15 cellular contexts compared by ENCODE assay signal in the genomic region with DNA sequence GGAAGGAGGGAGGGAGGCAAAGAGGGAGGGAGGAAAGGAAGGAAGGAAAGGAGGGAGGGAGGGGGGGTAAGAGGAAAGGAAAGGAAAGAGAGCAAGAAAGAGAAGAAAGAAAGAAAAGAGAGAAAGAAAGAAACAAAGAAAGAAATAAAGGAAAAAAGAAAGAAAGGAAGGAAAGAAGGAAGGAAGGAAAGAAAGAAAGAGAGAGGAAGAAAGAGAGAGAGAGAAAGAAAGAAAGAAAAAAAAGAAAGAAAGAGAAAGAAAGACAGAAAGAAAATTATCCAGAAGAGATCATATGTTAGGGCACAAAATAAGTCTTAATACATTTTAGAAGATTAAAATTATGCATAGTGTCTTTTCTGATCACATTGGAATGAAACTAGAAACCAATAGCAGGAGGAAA. TPM values are rescaled to one million over a fixed set of nuclear protein-coding genes. Genes with fewer than 3 reads are reported as not detected.
A peak's percentile ranks its signal among the peaks of the same experiment; 100 is the strongest.
DNase-seq lines count a peak whose midpoint lies in the region; ATAC-seq and TF ChIP-seq lines count a peak whose summit lies in the region.
"Had no signal": no experiment of that assay in that cellular context is flagged by ENCODE, and none has a peak within 500 bp of the region (broad histone marks: within the 10 kb centered on the region; RNA-seq: fewer than 3 reads in every experiment).

No MANE protein-coding gene starts in this region.

- H2AFZ ChIP-seq in Loucy (ENCODE audit: low read length), result peak overlapping the region; percentile 89

- H3K27ac Mint-ChIP-seq in CD14-positive monocyte, result peak overlapping the region in 4 of 7 donors; percentile 35 to 75 (median 47)
- peak overlapping the region; percentile 53 for H3K27ac Mint-ChIP-seq in dendritic cell treated with granulocyte-macrophage colony-stimulating factor and Interleukin-4, amounts not matched to agents 40 ng/mL and 50 ng/mL, for 4 days

- H3K4me3 ChIP-seq in Loucy (ENCODE audit: low read length, poor library complexity, severe bottlenecking) (peak overlapping the region; percentile 30), mesodermal cell (ENCODE audit: extremely low read depth, insufficient read depth, low read length, poor library complexity, severe bottlenecking) (no peak overlapping the region), A673 (ENCODE audit: low read depth, low read length, poor library complexity, severe bottlenecking) (no peak overlapping the region)

- H3K36me3 ChIP-seq in Loucy (ENCODE audit: insufficient read depth, low read length), result no peaks in the 10 kb centered on the region
- H3K36me3 ChIP-seq in mesodermal cell (ENCODE audit: control insufficient read depth, insufficient read depth, low read length), result no peaks in the 10 kb centered on the region
- no peaks in the 10 kb centered on the region for H3K36me3 ChIP-seq in A673 (ENCODE audit: insufficient read depth, low read length, poor library complexity, severe bottlenecking)
- H3K36me3 ChIP-seq: BE2C had no signal

- H3K9me2 ChIP-seq in Loucy (replicated peaks; ENCODE audit: low read depth, low read length), result no peaks in the 10 kb centered on the region

- no peaks in the 10 kb centered on the region for H3K36me3 Mint-ChIP-seq in CD14-positive monocyte
- no peaks in the 10 kb centered on the region for H3K36me3 Mint-ChIP-seq in dendritic cell treated with granulocyte-macrophage colony-stimulating factor and Interleukin-4, amounts not matched to agents 40 ng/mL and 50 ng/mL, for 4 days (ENCODE audit: low read depth)

- H4K20me1 ChIP-seq in Loucy (ENCODE audit: insufficient read depth, low read length, poor library complexity, severe bottlenecking), result no peaks in the 10 kb centered on the region

- H3K4me1 ChIP-seq in Loucy (ENCODE audit: insufficient read depth, low read length, poor library complexity, severe bottlenecking) (peaks cover 9% of the 10 kb centered on the region), mesodermal cell (ENCODE audit: control insufficient read depth, insufficient read depth, low read length, poor library complexity, severe bottlenecking) (no peaks in the 10 kb centered on the region), A673 (ENCODE audit: insufficient read depth, low read length, poor library complexity, severe bottlenecking) (no peaks in the 10 kb centered on the region)
- H3K4me1 ChIP-seq: BE2C, Caco-2 had no signal

- H3K79me2 ChIP-seq in Loucy (ENCODE audit: insufficient read depth, low read length), result no peaks in the 10 kb centered on the region

- H3K4me1 Mint-ChIP-seq in CD14-positive monocyte, result peaks cover 13% of the 10 kb centered on the region
- peaks cover 13% of the 10 kb centered on the region for H3K4me1 Mint-ChIP-seq in dendritic cell treated with granulocyte-macrophage colony-stimulating factor and Interleukin-4, amounts not matched to agents 40 ng/mL and 50 ng/mL, for 4 days (ENCODE audit: low read depth)
- H3K4me1 Mint-ChIP-seq: IgD-negative memory B cell had no signal

- H3K27me3 Mint-ChIP-seq in CD14-positive monocyte (ENCODE audit: low read depth in 3 of 3), result peaks cover 16 to 32% (median 32%) of the 10 kb centered on the region in 3 donors
- H3K27me3 Mint-ChIP-seq in dendritic cell treated with granulocyte-macrophage colony-stimulating factor and Interleukin-4, amounts not matched to agents 40 ng/mL and 50 ng/mL, for 4 days, result peaks cover 33% of the 10 kb centered on the region

- H3K9me3 ChIP-seq in Loucy (ENCODE audit: insufficient read depth, low read depth, low read length) (no peaks in the 10 kb centered on the region), mesodermal cell (ENCODE audit: control insufficient read depth, low read length) (no peaks in the 10 kb centered on the region), A673 (ENCODE audit: low read depth, low read length, poor library complexity, severe bottlenecking) (no peaks in the 10 kb centered on the region)
- H3K9me3 ChIP-seq: BE2C had no signal

- peak overlapping the region; percentile 53 for H3K4me2 ChIP-seq in Loucy (ENCODE audit: low read depth, low read length, poor library complexity, severe bottlenecking)

- H3K27ac ChIP-seq in mesodermal cell (ENCODE audit: low read depth, low read length, severe bottlenecking), result peak overlapping the region; percentile 89
- no peak overlapping the region for H3K27ac ChIP-seq in A673 (ENCODE audit: low read depth, low read length, poor library complexity, severe bottlenecking)

- no peak overlapping the region for H3K4me3 Mint-ChIP-seq in CD14-positive monocyte
- no peak overlapping the region for H3K4me3 Mint-ChIP-seq in dendritic cell treated with granulocyte-macrophage colony-stimulating factor and Interleukin-4, amounts not matched to agents 40 ng/mL and 50 ng/mL, for 4 days

- H3F3A ChIP-seq in Loucy (ENCODE audit: low read depth), result no peaks in the 10 kb centered on the region

- DNase-seq in CD14-positive monocyte (ENCODE audit: low spot score) (no peak), A673 (ENCODE audit: low spot score) (no peak), pons (ENCODE audit: low spot score) (no peak), NCI-H2081 treated with DMSO at 0.1 percent for 48 hours (lab: John Stamatoyannopoulos, UW) (no peak)
- DNase-seq: BE2C, Caco-2, GF-D8, HCEC 1CT had no signal

- BruUV-seq in A673 (replicated peaks; lab: Mats Ljungman, UMichigan), result no TSS peak

- H3K9me3 Mint-ChIP-seq in CD14-positive monocyte, result peaks cover 0 to 7% (median 2%) of the 10 kb centered on the region in 7 donors
- no peaks in the 10 kb centered on the region for H3K9me3 Mint-ChIP-seq in dendritic cell treated with granulocyte-macrophage colony-stimulating factor and Interleukin-4, amounts not matched to agents 40 ng/mL and 50 ng/mL, for 4 days
- H3K9me3 Mint-ChIP-seq: CD8-positive, alpha-beta memory T cell had no signal

- H3K9ac ChIP-seq in Loucy (ENCODE audit: low read depth, low read length, poor library complexity, severe bottlenecking), result no peak overlapping the region

- POLR2A ChIA-PET in A673 (lab: Charles Lee; ENCODE audit: low non-redundant PET), result no interaction called here

- CTCF ChIA-PET in A673 (lab: Charles Lee), result no interaction called here

- intact Hi-C loops in CD14-positive monocyte (cut with micrococcal nuclease), result no loop called here
- intact Hi-C loops in dendritic cell treated with granulocyte-macrophage colony-stimulating factor and Interleukin-4, amounts not matched to agents 40 ng/mL and 50 ng/mL, for 4 days (cut with micrococcal nuclease), result no loop called here
- intact Hi-C loops in A673 (cut with micrococcal nuclease; ENCODE audit: unreplicated experiment), result no loop called here

- no peak for ATAC-seq in HG03095 (IDR thresholded peaks at IDR 0.05; ENCODE audit: unreplicated experiment)

- H3K27me3 ChIP-seq in Loucy (ENCODE audit: insufficient read depth, low read length, poor library complexity, severe bottlenecking) (no peaks in the 10 kb centered on the region), A673 (replicated peaks; ENCODE audit: insufficient read depth, low read depth, low read length, poor library complexity) (peaks cover 26% of the 10 kb centered on the region)
- H3K27me3 ChIP-seq: BE2C had no signal

- no peak for TF ChIP-seq CTCF in CD14-positive monocyte (IDR thresholded peaks at IDR 0.05)
- no peak for TF ChIP-seq CTCF in Loucy (conservative IDR thresholded peaks at IDR 0.05; ENCODE audit: low read length)
- TF ChIP-seq CTCF in A673 (conservative IDR thresholded peaks at IDR 0.05; ENCODE audit: low read depth, low read length), result no peak

RNA-seq across cellular contexts. Expression of a gene that starts 24.3 kb away (rescaled TPM):
- under 1 TPM in 1 of 2 donors, not detected in 1; 0.03 TPM for polyA plus RNA-seq in CD14-positive monocyte
- polyA plus RNA-seq in mesodermal cell (2013, experiment 1 of 2), result 0.07 TPM
- not detected for polyA plus RNA-seq in mesodermal cell (2013, experiment 2 of 2)
- total RNA-seq in A673 (2021), result 0.04 TPM in 1 of 2 replicates, not detected in the other
- polyA plus RNA-seq: AG04450 had no signal
